Comparison of ENCODE assay signal across 13 cellular contexts in the genomic region with DNA sequence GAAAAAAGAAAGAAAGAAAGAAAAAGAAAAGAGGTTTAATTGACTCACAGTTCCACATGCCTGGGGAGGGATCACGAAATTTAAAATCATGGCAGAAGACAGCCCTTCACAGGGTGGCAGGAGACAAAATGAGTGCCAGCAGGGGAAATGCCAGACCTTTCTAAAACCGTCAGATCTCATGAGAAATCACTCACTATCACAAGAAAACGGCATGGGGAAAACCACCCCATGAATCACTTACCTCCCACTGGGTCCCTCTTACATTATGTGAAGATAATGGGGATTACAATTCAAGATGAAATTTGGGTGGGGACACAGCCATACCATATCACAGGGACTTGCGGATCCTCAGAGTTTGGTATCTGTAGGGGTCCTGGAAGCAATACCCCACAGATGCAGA.
"Had no signal": no experiment of that assay in that cellular context is flagged by ENCODE, and none has a peak within 500 bp of the region (broad histone marks: within the 10 kb centered on the region; RNA-seq: fewer than 3 reads in every experiment).

No MANE protein-coding gene starts in this region.

- H3K4me3 ChIP-seq: gastrocnemius medialis, heart right ventricle, right atrium auricular region had no signal

- H3K4me1 ChIP-seq: gastrocnemius medialis, heart right ventricle, right atrium auricular region had no signal

- H3K27me3 ChIP-seq: gastrocnemius medialis, heart right ventricle, right atrium auricular region had no signal

- H3K36me3 ChIP-seq: gastrocnemius medialis, heart right ventricle, right atrium auricular region had no signal

- H3K27ac ChIP-seq: gastrocnemius medialis, heart right ventricle, right atrium auricular region had no signal

- H3K4me3 Mint-ChIP-seq: naive thymus-derived CD4-positive, alpha-beta T cell; neural crest cell had no signal

- ATAC-seq: esophagus mucosa; gastrocnemius medialis; heart right ventricle; naive thymus-derived CD4-positive, alpha-beta T cell had no signal

- DNase-seq: effector memory CD4-positive, alpha-beta T cell; gastrocnemius medialis; heart right ventricle; hypothalamus; kidney glomerular epithelial cell; naive thymus-derived CD4-positive, alpha-beta T cell; small intestine; stimulated activated CD4-positive, alpha-beta T cell treated with anti-CD3 and anti-CD28 coated beads, Interleukin-12 subunit alpha, Interleukin-12 subunit beta, amount 100 ng/mL, for 4 hours; stimulated activated naive CD4-positive, alpha-beta T cell treated with Interleukin-2 at 50 U/mL for 16 hours; trophoblast cell had no signal

- H3K27ac Mint-ChIP-seq: naive thymus-derived CD4-positive, alpha-beta T cell had no signal
